21 cellular contexts compared by ENCODE assay signal in genomic region chr12:128938886-128939285, GRCh38.
"Had no signal": no experiment of that assay in that cellular context is flagged by ENCODE, and none has a peak within 500 bp of the region (broad histone marks: within the 10 kb centered on the region; RNA-seq: fewer than 3 reads in every experiment).

No MANE protein-coding gene starts in this region.

- H3K27me3 ChIP-seq: testis had no signal

- H3K9me3 ChIP-seq: testis had no signal

- H3K4me3 ChIP-seq: heart left ventricle, testis had no signal

- DNase-seq: activated B cell treated with CpG ODN at 0.5 μM for 24 hours; activated CD4-positive, alpha-beta T cell treated with anti-CD3 and anti-CD28 coated beads for 36 hours; activated CD4-positive, alpha-beta T cell treated with anti-CD3 and anti-CD28 coated beads, Interleukin-2, amount 50 U/mL, for 4 hours; activated effector memory CD4-positive, alpha-beta T cell treated with Interleukin-2 at 50 U/mL for 16 hours; activated naive CD4-positive, alpha-beta T cell treated with anti-CD3 and anti-CD28 coated beads for 36 hours; activated naive CD8-positive, alpha-beta T cell treated with anti-CD3 and anti-CD28 coated beads, Interleukin-2, amount 10 ng/mL, durations not matched to agents 7 days and 5 days; activated T-cell treated with anti-CD3 and anti-CD28 coated beads, Interleukin-2, amount 50 U/mL, for 48 hours; amniotic stem cell; cortex of kidney; endodermal cell; heart left ventricle; kidney; mesenchymal stem cell; naive B cell; retina; stimulated activated CD4-positive, alpha-beta T cell treated with anti-CD3 and anti-CD28 coated beads, Interleukin-2, amount 100 ng/mL, for 48 hours; stimulated activated CD8-positive, alpha-beta memory T cell treated with anti-CD3 and anti-CD28 coated beads, Interleukin-4, amount 100 ng/mL, for 48 hours; stimulated activated naive B cell treated with anti-CD40 and anti-IgM and Interleukin-4, amounts not matched to agents 10 μg/mL and 1 μg/mL and 100 μg/mL, for 72 hours; T1000; testis had no signal

- FAIRE-seq: kidney had no signal

- ATAC-seq: activated CD4-positive, alpha-beta T cell treated with anti-CD3 and anti-CD28 coated beads for 36 hours; heart left ventricle; stimulated activated naive B cell treated with anti-CD40 and anti-IgM and Interleukin-4, amounts not matched to agents 10 μg/mL and 1 μg/mL and 100 μg/mL, for 72 hours had no signal

- H3K27ac ChIP-seq: epithelial cell of prostate, heart left ventricle, testis had no signal

- H3K36me3 ChIP-seq: heart left ventricle had no signal

- H3K4me1 ChIP-seq: heart left ventricle, testis had no signal
